Comparison of ENCODE assay signal across 8 cellular contexts in the genomic region with DNA sequence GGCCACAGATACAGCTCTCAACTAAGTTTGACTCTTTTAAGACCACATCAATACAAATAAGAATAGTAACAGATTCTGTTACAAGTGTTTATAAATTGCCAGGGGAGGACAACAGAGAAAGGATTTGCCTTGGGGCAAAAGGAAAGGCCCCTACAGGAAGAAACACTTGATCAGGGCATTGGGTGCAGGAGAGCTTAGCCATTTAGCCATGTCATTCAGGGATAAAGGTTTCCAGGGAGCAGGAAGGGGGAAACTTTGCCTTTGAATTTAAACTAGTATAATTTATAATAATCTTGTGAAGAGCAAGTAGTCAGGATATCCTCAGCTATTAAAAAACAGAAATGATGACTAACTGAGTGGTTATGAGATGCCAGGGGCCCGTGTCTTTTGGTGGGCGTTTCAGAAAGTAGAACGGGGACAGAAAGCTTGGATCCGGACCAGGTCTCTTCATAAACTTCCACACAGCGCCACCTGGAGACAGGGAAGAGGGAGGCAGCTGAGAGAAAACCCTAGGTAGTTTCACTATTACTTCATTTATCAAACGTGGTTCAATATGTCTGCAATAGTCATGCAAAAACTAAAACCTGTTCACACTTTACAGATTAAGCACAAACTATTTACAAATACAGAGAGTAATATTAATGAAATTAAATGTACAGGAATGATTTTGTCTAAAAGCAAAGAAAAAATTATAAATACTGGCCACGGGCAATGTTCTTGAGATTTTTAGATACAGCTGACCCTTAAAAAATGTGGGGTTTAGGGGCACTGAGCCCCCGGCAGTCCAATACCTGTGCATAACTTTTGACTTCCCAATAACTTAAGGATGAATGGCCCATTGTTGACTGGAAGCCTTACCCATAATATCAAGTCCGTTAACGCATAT. TPM values are rescaled to one million over a fixed set of nuclear protein-coding genes. Genes with fewer than 3 reads are reported as not detected.
DNase-seq lines count a peak whose midpoint lies in the region; ATAC-seq and TF ChIP-seq lines count a peak whose summit lies in the region.

No MANE protein-coding gene starts in this region.

- peaks cover 0 to 2% of the 10 kb centered on the region in 2 donors for H3K4me1 ChIP-seq in lung (ENCODE audit: control insufficient read depth in 2 of 2, insufficient read depth in 2 of 2, low read length in 2 of 2)

- H3K36me3 ChIP-seq in lung (ENCODE audit: control insufficient read depth in 2 of 2, insufficient read depth in 2 of 2, low read length in 2 of 2), result no peaks in the 10 kb centered on the region

- H3K27ac ChIP-seq in lung (ENCODE audit: low read depth in 1 of 2, low read length in 1 of 2), result no peak overlapping the region

- no peaks in the 10 kb centered on the region for H3K27me3 ChIP-seq in lung (ENCODE audit: control insufficient read depth, insufficient read depth)

- CTCF ChIA-PET in AG04449 (lab: Yijun Ruan, JAX), result interaction anchor here (0.7 to 5.7 kb wide), 32 partner anchors 8 to 944 kb away, joined by 3 to 104 read pairs (median 5); partner anchors contain the start of gene SLC5A4

- no peaks in the 10 kb centered on the region for H3K36me3 Mint-ChIP-seq in activated CD4-positive, alpha-beta T cell treated with anti-CD3 and anti-CD28 coated beads, Interleukin-2, amount 10 ng/mL, durations not matched to agents 24 days and 14 days (ENCODE audit: low read depth)

- peak; percentile 41 for ATAC-seq in lung (ENCODE audit: insufficient read depth, low FRiP score)
- no peak for ATAC-seq in HG03045 (IDR thresholded peaks at IDR 0.05; ENCODE audit: unreplicated experiment)

- no peak overlapping the region for H3K27ac Mint-ChIP-seq in activated CD4-positive, alpha-beta T cell treated with anti-CD3 and anti-CD28 coated beads, Interleukin-2, amount 10 ng/mL, durations not matched to agents 24 days and 14 days

- H3K4me3 Mint-ChIP-seq in activated CD4-positive, alpha-beta T cell treated with anti-CD3 and anti-CD28 coated beads, Interleukin-2, amount 10 ng/mL, durations not matched to agents 24 days and 14 days, result no peak overlapping the region

- POLR2A ChIA-PET in AG04449 (lab: Yijun Ruan, JAX), result no interaction called here

- no peaks in the 10 kb centered on the region for H3K9me3 ChIP-seq in lung (ENCODE audit: control insufficient read depth in 2 of 2, insufficient read depth in 1 of 2, low read length in 1 of 2)

- H3K4me3 ChIP-seq in AG04449 (ENCODE audit: low read depth, low read length), result no peak overlapping the region
- H3K4me3 ChIP-seq in lung, result no peak overlapping the region

- H3K4me1 Mint-ChIP-seq in activated CD4-positive, alpha-beta T cell treated with anti-CD3 and anti-CD28 coated beads, Interleukin-2, amount 10 ng/mL, durations not matched to agents 24 days and 14 days, result peaks cover 10% of the 10 kb centered on the region

- DNase-seq in AG04449 (ENCODE audit: low read depth, low spot score), result peak; percentile 3
- DNase-seq in GM20000 (ENCODE audit: low spot score), result peak; percentile 75
- DNase-seq in NCI-H345 (lab: John Stamatoyannopoulos, UW), result peak; percentile 62
- peak; percentile 90 for DNase-seq in activated CD4-positive, alpha-beta T cell treated with anti-CD3 and anti-CD28 coated beads, Interleukin-2, amount 10 ng/mL, durations not matched to agents 24 days and 14 days
- peak; percentile 81 for DNase-seq in dedifferentiated amniotic fluid mesenchymal stem cell (ENCODE audit: extremely low spot score)
- DNase-seq in lung (ENCODE audit: low spot score), result peak; percentile 66
- DNase-seq in stimulated activated CD8-positive, alpha-beta memory T cell treated with anti-CD3 and anti-CD28 coated beads, Interleukin-12 subunit alpha, Interleukin-12 subunit beta, amount 100 ng/mL, for 24 hours (ENCODE audit: extremely low read depth), result peak; percentile 27

- peaks cover 2% of the 10 kb centered on the region for H3K27me3 Mint-ChIP-seq in activated CD4-positive, alpha-beta T cell treated with anti-CD3 and anti-CD28 coated beads, Interleukin-2, amount 10 ng/mL, durations not matched to agents 24 days and 14 days

- intact Hi-C loops in activated CD4-positive, alpha-beta T cell treated with anti-CD3 and anti-CD28 coated beads, Interleukin-2, amount 10 ng/mL, durations not matched to agents 24 days and 14 days (cut with micrococcal nuclease), result loop anchor here (1.0 to 10.0 kb wide), 2 partner anchors 161 to 289 kb away; no protein-coding TSS in a partner anchor

- WGBS in lung, 2 donors, result 30% methylated on average over 10 of the region's 10 CpGs

- peak; percentile 79 for TF ChIP-seq CTCF in AG04449 (IDR thresholded peaks at IDR 0.05; ENCODE audit: insufficient read depth, low read length, missing control alignments)
- peak; percentile 86 for TF ChIP-seq CTCF in GM20000 (IDR thresholded peaks at IDR 0.05; ENCODE audit: extremely low read depth, missing control alignments)
- peak; percentile 66 for TF ChIP-seq CTCF in lung (IDR thresholded peaks at IDR 0.05; ENCODE audit: control extremely low read depth, extremely low read depth)

- H3K9me3 Mint-ChIP-seq in activated CD4-positive, alpha-beta T cell treated with anti-CD3 and anti-CD28 coated beads, Interleukin-2, amount 10 ng/mL, durations not matched to agents 24 days and 14 days, result no peaks in the 10 kb centered on the region

RNA-seq across cellular contexts. Expression of gene SLC5A4, which starts 11.0 kb away (rescaled TPM):
- total RNA-seq in activated CD4-positive, alpha-beta T cell treated with anti-CD3 and anti-CD28 coated beads, Interleukin-2, amount 10 ng/mL, durations not matched to agents 24 days and 14 days, result not detected in 2 replicates
- 1 to 10 TPM; 1.5 to 1.9 TPM for total RNA-seq in lung
- polyA plus RNA-seq in lung, result under 1 TPM; 0.30 to 0.39 TPM

Comparison
In these comparisons a context has a peak if more than half of its experiments do, and no peak if none do; other contexts are left out.
1. DNase-seq: peak in every context shown above with its lines; median percentile 90 in activated CD4-positive, alpha-beta T cell treated with anti-CD3 and anti-CD28 coated beads, Interleukin-2, amount 10 ng/mL, durations not matched to agents 24 days and 14 days; 81 in dedifferentiated amniotic fluid mesenchymal stem cell; 75 in GM20000; 66 in lung; 62 in NCI-H345; 27 in stimulated activated CD8-positive, alpha-beta memory T cell treated with anti-CD3 and anti-CD28 coated beads, Interleukin-12 subunit alpha, Interleukin-12 subunit beta, amount 100 ng/mL, for 24 hours; 3 in AG04449.